Comparison of ENCODE assay signal across 35 cellular contexts in genomic region chr7:106457678-106458077, GRCh38.
"Had no signal": no experiment of that assay in that cellular context is flagged by ENCODE, and none has a peak within 500 bp of the region (broad histone marks: within the 10 kb centered on the region; RNA-seq: fewer than 3 reads in every experiment).

No MANE protein-coding gene starts in this region.

- H3K9me3 ChIP-seq: MG63 had no signal

- H3K27me3 ChIP-seq: MG63 had no signal

- H3K36me3 ChIP-seq: MG63 had no signal

- DNase-seq: Karpas-422, Kasumi-1, MG63, MM.1S, MV-4-11, NCI-H1048, NCI-H1092, NCI-H1092 treated with DMSO at 0.1 percent for 48 hours, NCI-H1105, NCI-H1105 treated with DMSO at 0.1 percent for 48 hours, NCI-H1417, NCI-H1417 treated with DMSO at 0.1 percent for 48 hours, NCI-H1436, NCI-H1436 treated with DMSO at 0.1 percent for 48 hours, NCI-H146, NCI-H1694, NCI-H1694 treated with DMSO at 0.1 percent for 48 hours, NCI-H187, NCI-H187 treated with DMSO at 0.1 percent for 48 hours, NCI-H1930, NCI-H2029, NCI-H2029 treated with DMSO at 0.1 percent for 48 hours, NCI-H2081, NCI-H2081 treated with DMSO at 0.1 percent for 48 hours, NCI-H2107, NCI-H2171, NCI-H2171 treated with DMSO at 0.1 percent for 48 hours, NCI-H2227 treated with DMSO at 0.1 percent for 48 hours, NCI-H226, NCI-H345, NCI-H446, NCI-H446 treated with DMSO at 0.1 percent for 48 hours, NCI-H510A, NCI-H510A treated with DMSO at 0.1 percent for 48 hours, NCI-H524 had no signal

- H3K4me3 ChIP-seq: MG63 had no signal
